Comparison of ENCODE assay signal across 12 cellular contexts in the genomic region with DNA sequence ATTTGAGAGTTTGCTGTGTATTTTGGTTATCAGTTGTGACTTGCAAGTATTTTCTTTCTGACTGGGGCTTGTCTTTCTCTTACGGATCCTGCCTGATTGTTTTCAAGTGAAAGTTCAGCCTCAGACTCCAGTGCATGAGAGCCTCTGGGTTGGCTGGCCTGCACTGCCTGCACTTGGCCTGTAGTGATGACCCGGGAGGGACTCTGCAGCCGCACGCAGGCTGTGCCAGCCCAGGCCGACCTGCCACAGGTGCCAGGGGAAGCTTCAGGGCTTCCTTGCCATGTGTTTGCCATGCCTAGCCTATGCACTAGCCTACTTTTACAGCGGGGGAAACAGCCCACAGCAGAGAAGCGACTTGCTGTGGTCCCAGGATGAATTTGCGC.
DNase-seq lines count a peak whose midpoint lies in the region; ATAC-seq and TF ChIP-seq lines count a peak whose summit lies in the region.
"Had no signal": no experiment of that assay in that cellular context is flagged by ENCODE, and none has a peak within 500 bp of the region (broad histone marks: within the 10 kb centered on the region; RNA-seq: fewer than 3 reads in every experiment).

No MANE protein-coding gene starts in this region.

- ATAC-seq in HCT116 (no peak), left lobe of liver (peak; percentile 29)
- ATAC-seq: GM12878 had no signal

- H3K9me2 ChIP-seq in HCT116 (ENCODE audit: insufficient read depth): no peaks in the 10 kb centered on the region

- RAD21 ChIA-PET in HCT116 (lab: Charles Lee; ENCODE audit: low non-redundant PET in 1 of 2, low total read pairs in 2 of 2, uncharacterized antibody in 2 of 2, unreplicated experiment in 2 of 2): no interaction called here

- TF ChIP-seq CTCF in HCT116 (IDR thresholded peaks at IDR 0.05 in 2 of 3, conservative IDR thresholded peaks at IDR 0.05 in 1 of 3; ENCODE audit: borderline replicate concordance in 1 of 3, insufficient read depth in 1 of 3, low read depth in 2 of 3, low read length in 2 of 3) (no peak), VCaP (conservative IDR thresholded peaks at IDR 0.05) (peak; percentile 36), stomach (IDR thresholded peaks at IDR 0.05) (no peak), right atrium auricular region (IDR thresholded peaks at IDR 0.05) (no peak), BE2C (IDR thresholded peaks at IDR 0.05; ENCODE audit: low read depth, low read length) (no peak)

- H3K36me3 ChIP-seq in HCT116 (ENCODE audit: control insufficient read depth in 1 of 2, insufficient read depth in 2 of 2, low read length in 2 of 2) (peaks cover 0 to 3% of the 10 kb centered on the region in 2 experiments; a peak in 3 of 4 replicates), stomach (peaks cover 13 to 76% (median 52%) of the 10 kb centered on the region in 4 donors), right atrium auricular region (peaks cover 34% of the 10 kb centered on the region), BE2C (peaks cover 6% of the 10 kb centered on the region; the same call in 1 of the 2 replicates)
- H3K36me3 ChIP-seq: ovary had no signal

- DNase-seq in HCT116 (ENCODE audit: low read depth, low spot score) (no peak), left lobe of liver (ENCODE audit: low spot score) (no peak), stomach (peak; percentile 67), kidney tubule cell (ENCODE audit: low spot score) (no peak), right atrium auricular region (ENCODE audit: low spot score) (no peak), BE2C (no peak), hypothalamus (lab: John Stamatoyannopoulos, UW) (no peak)
- DNase-seq: activated naive CD8-positive, alpha-beta T cell treated with anti-CD3 and anti-CD28 coated beads for 36 hours; mesendoderm; ovary had no signal

- TF ChIP-seq POLR2A in HCT116 (IDR thresholded peaks at IDR 0.05; ENCODE audit: borderline replicate concordance, extremely low read depth, insufficient read depth, insufficient read length) (no peak), stomach (IDR thresholded peaks at IDR 0.05) (no peak)

- no peaks in the 10 kb centered on the region for H3K79me2 ChIP-seq in HCT116 (ENCODE audit: insufficient read depth, low read length)

- H3K4me2 ChIP-seq in HCT116 (ENCODE audit: low read length): 0 out of 2 replicates have a peak overlapping the region, but pooled peaks have one; percentile 25

- BruUV-seq in HCT116 (replicated peaks; lab: Mats Ljungman, UMichigan): no TSS peak

- WGBS in stomach, 5 donors: 33 to 60% (median 46%) methylated on average over 8 of the region's 8 CpGs

- H3K4me1 ChIP-seq in HCT116 (ENCODE audit: control insufficient read depth in 1 of 2, insufficient read depth in 2 of 2, low read length in 2 of 2): peaks cover 19 to 35% of the 10 kb centered on the region in 2 experiments
- H3K4me1 ChIP-seq in stomach: peaks cover 37 to 47% (median 44%) of the 10 kb centered on the region in 4 donors
- H3K4me1 ChIP-seq in right atrium auricular region: peaks cover 0 to 49% of the 10 kb centered on the region in 2 donors
- peaks cover 7% of the 10 kb centered on the region for H3K4me1 ChIP-seq in BE2C

- intact Hi-C loops in HCT116 (cut with micrococcal nuclease) (loop anchor here (5.0 kb wide), 2 partner anchors 531 to 641 kb away; no protein-coding TSS in a partner anchor), stomach (cut with DNase I; ENCODE audit: low total_unique reads) (no loop called here)

- POLR2A ChIA-PET in HCT116 (lab: Charles Lee): no interaction called here

- no peak overlapping the region for H2AFZ ChIP-seq in HCT116 (ENCODE audit: low read depth, low read length, poor library complexity, severe bottlenecking)

- H3K4me3 ChIP-seq in HCT116 (replicated peaks in 1 of 2; ENCODE audit: low read depth in 1 of 2, low read length in 2 of 2) (no peak overlapping the region), stomach (no peak overlapping the region), right atrium auricular region (no peak overlapping the region), BE2C (ENCODE audit: low read depth, low read length) (no peak overlapping the region)
- H3K4me3 ChIP-seq: GM12878, ovary had no signal

- 0 out of 2 replicates have a peak overlapping the region, but pooled peaks have one; percentile 5 for H3K27ac ChIP-seq in HCT116 (ENCODE audit: low read depth, low read length)
- H3K27ac ChIP-seq in VCaP: peak overlapping the region; percentile 89
- peak overlapping the region; percentile 42 to 83 (median 66) for H3K27ac ChIP-seq in stomach
- peak overlapping the region in 1 of 2 donors; percentile 22 for H3K27ac ChIP-seq in right atrium auricular region
- H3K27ac ChIP-seq: ovary had no signal

- CTCF ChIA-PET in HCT116 (lab: Charles Lee): interaction anchor here (1.0 to 2.3 kb wide), 3 partner anchors 15 to 332 kb away, joined by 3 to 6 read pairs (median 3); no protein-coding TSS in a partner anchor

- no peak for TF ChIP-seq EP300 in stomach (IDR thresholded peaks at IDR 0.05)

- H3K27me3 ChIP-seq in HCT116 (ENCODE audit: insufficient read depth, low read length): no peaks in the 10 kb centered on the region
- H3K27me3 ChIP-seq in stomach: no peaks in the 10 kb centered on the region
- H3K27me3 ChIP-seq in right atrium auricular region: no peaks in the 10 kb centered on the region
- no peaks in the 10 kb centered on the region for H3K27me3 ChIP-seq in BE2C
- H3K27me3 ChIP-seq: ovary had no signal

- H3K9me3 ChIP-seq in HCT116 (ENCODE audit: control insufficient read depth in 1 of 2, insufficient read depth in 1 of 2, low read depth in 1 of 2, low read length in 2 of 2): no peaks in the 10 kb centered on the region
- no peaks in the 10 kb centered on the region for H3K9me3 ChIP-seq in stomach
- no peaks in the 10 kb centered on the region for H3K9me3 ChIP-seq in right atrium auricular region
- H3K9me3 ChIP-seq in BE2C: no peaks in the 10 kb centered on the region
- H3K9me3 ChIP-seq: ovary had no signal

- H3K9ac ChIP-seq in HCT116 (ENCODE audit: low read length): no peak overlapping the region

- TF ChIP-seq RAD21 in HCT116 (IDR thresholded peaks at IDR 0.05; ENCODE audit: low read depth): no peak

- no peaks in the 10 kb centered on the region for H4K20me1 ChIP-seq in HCT116 (ENCODE audit: insufficient read depth)

TF ChIP-seq in HCT116, 20 proteins besides CTCF, POLR2A, EP300 and RAD21:
- TF ChIP-seq POLR2AphosphoS5 (IDR thresholded peaks at IDR 0.05; ENCODE audit: low read depth, low read length): no peak
- TF ChIP-seq, protein P1, sequence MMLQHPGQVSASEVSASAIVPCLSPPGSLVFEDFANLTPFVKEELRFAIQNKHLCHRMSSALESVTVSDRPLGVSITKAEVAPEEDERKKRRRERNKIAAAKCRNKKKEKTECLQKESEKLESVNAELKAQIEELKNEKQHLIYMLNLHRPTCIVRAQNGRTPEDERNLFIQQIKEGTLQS (IDR thresholded peaks at IDR 0.05): no peak
- TF ChIP-seq ZNF274 (IDR thresholded peaks at IDR 0.05; ENCODE audit: low read depth, low read length): no peak
- TF ChIP-seq ELF1 (IDR thresholded peaks at IDR 0.05; ENCODE audit: borderline replicate concordance, low read depth): no peak
- no peak for TF ChIP-seq JUND (IDR thresholded peaks at IDR 0.05)
- TF ChIP-seq EZH2phosphoT487 (IDR thresholded peaks at IDR 0.05; ENCODE audit: borderline replicate concordance): no peak
- TF ChIP-seq CEBPB (IDR thresholded peaks at IDR 0.05; ENCODE audit: low read depth): no peak
- no peak for TF ChIP-seq TCF7L2 (IDR thresholded peaks at IDR 0.05; ENCODE audit: borderline replicate concordance, extremely low read depth, insufficient read depth, insufficient read length)
- no peak for TF ChIP-seq YY1 (IDR thresholded peaks at IDR 0.05; ENCODE audit: extremely low read depth, insufficient replicate concordance, low read depth, low read length)
- TF ChIP-seq SRF (IDR thresholded peaks at IDR 0.05; ENCODE audit: low read depth): no peak
- no peak for TF ChIP-seq FOSL1 (IDR thresholded peaks at IDR 0.05; ENCODE audit: low read depth)
- TF ChIP-seq SIN3A (IDR thresholded peaks at IDR 0.05; ENCODE audit: low read depth): no peak
- TF ChIP-seq, protein P2, sequence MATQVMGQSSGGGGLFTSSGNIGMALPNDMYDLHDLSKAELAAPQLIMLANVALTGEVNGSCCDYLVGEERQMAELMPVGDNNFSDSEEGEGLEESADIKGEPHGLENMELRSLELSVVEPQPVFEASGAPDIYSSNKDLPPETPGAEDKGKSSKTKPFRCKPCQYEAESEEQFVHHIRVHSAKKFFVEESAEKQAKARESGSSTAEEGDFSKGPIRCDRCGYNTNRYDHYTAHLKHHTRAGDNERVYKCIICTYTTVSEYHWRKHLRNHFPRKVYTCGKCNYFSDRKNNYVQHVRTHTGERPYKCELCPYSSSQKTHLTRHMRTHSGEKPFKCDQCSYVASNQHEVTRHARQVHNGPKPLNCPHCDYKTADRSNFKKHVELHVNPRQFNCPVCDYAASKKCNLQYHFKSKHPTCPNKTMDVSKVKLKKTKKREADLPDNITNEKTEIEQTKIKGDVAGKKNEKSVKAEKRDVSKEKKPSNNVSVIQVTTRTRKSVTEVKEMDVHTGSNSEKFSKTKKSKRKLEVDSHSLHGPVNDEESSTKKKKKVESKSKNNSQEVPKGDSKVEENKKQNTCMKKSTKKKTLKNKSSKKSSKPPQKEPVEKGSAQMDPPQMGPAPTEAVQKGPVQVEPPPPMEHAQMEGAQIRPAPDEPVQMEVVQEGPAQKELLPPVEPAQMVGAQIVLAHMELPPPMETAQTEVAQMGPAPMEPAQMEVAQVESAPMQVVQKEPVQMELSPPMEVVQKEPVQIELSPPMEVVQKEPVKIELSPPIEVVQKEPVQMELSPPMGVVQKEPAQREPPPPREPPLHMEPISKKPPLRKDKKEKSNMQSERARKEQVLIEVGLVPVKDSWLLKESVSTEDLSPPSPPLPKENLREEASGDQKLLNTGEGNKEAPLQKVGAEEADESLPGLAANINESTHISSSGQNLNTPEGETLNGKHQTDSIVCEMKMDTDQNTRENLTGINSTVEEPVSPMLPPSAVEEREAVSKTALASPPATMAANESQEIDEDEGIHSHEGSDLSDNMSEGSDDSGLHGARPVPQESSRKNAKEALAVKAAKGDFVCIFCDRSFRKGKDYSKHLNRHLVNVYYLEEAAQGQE (IDR thresholded peaks at IDR 0.05; ENCODE audit: low read depth): no peak
